ENCODE assay signal across 29 cellular contexts in genomic region chr21:45390121-45390751, GRCh38. TPM values are rescaled to one million over a fixed set of nuclear protein-coding genes. Genes with fewer than 3 reads are reported as not detected.
A peak's percentile ranks its signal among the peaks of the same experiment; 100 is the strongest.
DNase-seq lines count a peak whose midpoint lies in the region; ATAC-seq and TF ChIP-seq lines count a peak whose summit lies in the region.
"Had no signal": no experiment of that assay in that cellular context is flagged by ENCODE, and none has a peak within 500 bp of the region (broad histone marks: within the 10 kb centered on the region; RNA-seq: fewer than 3 reads in every experiment).

No MANE protein-coding gene starts in this region.

- intact Hi-C loops in Right ventricle myocardium superior (cut with DNase I) (no loop called here), left ventricle myocardium inferior (cut with micrococcal nuclease) (no loop called here), uterus (cut with DNase I; ENCODE audit: low total_unique reads) (loop anchor here (2.0 kb wide), 1 partner anchor 53 kb away; no protein-coding TSS in a partner anchor)
- intact Hi-C loops in CD8-positive, alpha-beta T cell (cut with DNase I, micrococcal nuclease) = no loop called here

- no peak overlapping the region for H2BK5ac ChIP-seq in neuronal stem cell (ENCODE audit: low read length)

- no peak for TF ChIP-seq POLR2A in uterus (IDR thresholded peaks at IDR 0.05)

- DNase-seq in Right ventricle myocardium superior (peak; percentile 24), right atrium auricular region (ENCODE audit: low spot score) (no peak), left ventricle myocardium inferior (peak; percentile 12), neuronal stem cell (ENCODE audit: low spot score) (no peak), uterus (peak; percentile 13 to 17), NCI-H1048 (lab: John Stamatoyannopoulos, UW) (no peak)
- no peak for DNase-seq in CD8-positive, alpha-beta T cell
- DNase-seq: activated CD4-positive, alpha-beta T cell treated with anti-CD3 and anti-CD28 coated beads for 4 hours; activated CD8-positive, alpha-beta T cell treated with anti-CD3 and anti-CD28 coated beads, Interleukin-2, amount 10 ng/mL, durations not matched to agents 7 days and 5 days; activated naive CD8-positive, alpha-beta T cell treated with anti-CD3 and anti-CD28 coated beads for 36 hours; caudate nucleus; CD4-positive, alpha-beta T cell; cortex of kidney; effector memory CD8-positive, alpha-beta T cell; erythroblast; natural killer cell; NCI-H1436; NCI-H2107; NCI-H446 treated with DMSO at 0.1 percent for 48 hours; NCI-H774; occipital lobe; SJCRH30; stimulated activated CD8-positive, alpha-beta memory T cell treated with anti-CD3 and anti-CD28 coated beads, Interleukin-4, amount 100 ng/mL, for 48 hours; stimulated activated naive CD8-positive, alpha-beta T cell treated with anti-CD3 and anti-CD28 coated beads, Interleukin-15, amount 100 ng/mL, for 72 hours; T1000 had no signal

- no peaks in the 10 kb centered on the region for H3K9me3 Mint-ChIP-seq in CD8-positive, alpha-beta T cell
- H3K9me3 Mint-ChIP-seq: activated naive CD8-positive, alpha-beta T cell treated with anti-CD3 and anti-CD28 coated beads for 36 hours; activated T-helper 2 cell treated with anti-CD3 and anti-CD28 coated beads, Interferon-gamma antibody, Interleukin-2, Interleukin-4, amounts not matched to agents 10 μg/mL and 5 μg/mL and 100 μg/mL, durations not matched to agents 14 hours and 24 hours and 36 hours; CD4-positive, alpha-beta T cell; effector memory CD8-positive, alpha-beta T cell; natural killer cell; stimulated activated naive CD8-positive, alpha-beta T cell treated with anti-CD3 and anti-CD28 coated beads, Interleukin-15, amount 100 ng/mL, for 72 hours had no signal

- no peaks in the 10 kb centered on the region for H3K27me3 ChIP-seq in right atrium auricular region
- no peaks in the 10 kb centered on the region for H3K27me3 ChIP-seq in left ventricle myocardium inferior (ENCODE audit: low read depth)
- H3K27me3 ChIP-seq in neuronal stem cell (ENCODE audit: control insufficient read depth in 3 of 3, insufficient read depth in 3 of 3, low read depth in 1 of 3, low read length in 3 of 3) = peaks cover 0 to 79% (median 0%) of the 10 kb centered on the region in 3 experiments
- no peaks in the 10 kb centered on the region for H3K27me3 ChIP-seq in uterus
- no peaks in the 10 kb centered on the region for H3K27me3 ChIP-seq in CD8-positive, alpha-beta T cell (ENCODE audit: insufficient read depth, low read length)

- no peak overlapping the region for H4K8ac ChIP-seq in neuronal stem cell (ENCODE audit: low read depth, low read length)

- H3K4me1 ChIP-seq in right atrium auricular region (peaks cover 0 to 17% of the 10 kb centered on the region in 2 donors), left ventricle myocardium inferior (peaks cover 21% of the 10 kb centered on the region), neuronal stem cell (ENCODE audit: control insufficient read depth in 2 of 2, insufficient read depth in 1 of 2, low read depth in 1 of 2, low read length in 2 of 2) (peaks cover 0 to 12% of the 10 kb centered on the region in 2 donors), uterus (peaks cover 5 to 13% of the 10 kb centered on the region in 2 donors)
- H3K4me1 ChIP-seq in CD8-positive, alpha-beta T cell (ENCODE audit: insufficient read depth, low read length) = no peaks in the 10 kb centered on the region

- H3K36me3 Mint-ChIP-seq in CD8-positive, alpha-beta T cell = no peaks in the 10 kb centered on the region
- H3K36me3 Mint-ChIP-seq: activated naive CD8-positive, alpha-beta T cell treated with anti-CD3 and anti-CD28 coated beads for 36 hours; natural killer cell had no signal

- TF ChIP-seq CTCF in right atrium auricular region (IDR thresholded peaks at IDR 0.05) = no peak
- no peak for TF ChIP-seq CTCF in left ventricle myocardium inferior (IDR thresholded peaks at IDR 0.05; ENCODE audit: borderline replicate concordance)
- no peak for TF ChIP-seq CTCF in uterus (IDR thresholded peaks at IDR 0.05)
- no peak for TF ChIP-seq CTCF in CD8-positive, alpha-beta T cell (IDR thresholded peaks at IDR 0.05)

- H3K4ac ChIP-seq in neuronal stem cell (ENCODE audit: low read length) = no peak overlapping the region

- no peaks in the 10 kb centered on the region for H3K9me3 ChIP-seq in right atrium auricular region
- no peaks in the 10 kb centered on the region for H3K9me3 ChIP-seq in left ventricle myocardium inferior (replicated peaks)
- H3K9me3 ChIP-seq in neuronal stem cell (replicated peaks in 1 of 2; ENCODE audit: control insufficient read depth in 2 of 2, insufficient read depth in 1 of 2, low read depth in 1 of 2, low read length in 2 of 2) = no peaks in the 10 kb centered on the region
- no peaks in the 10 kb centered on the region for H3K9me3 ChIP-seq in uterus
- H3K9me3 ChIP-seq in CD8-positive, alpha-beta T cell (ENCODE audit: low read length) = no peaks in the 10 kb centered on the region
- H3K9me3 ChIP-seq: A549, SJCRH30 had no signal

- POLR2A ChIA-PET in CD8-positive, alpha-beta T cell (lab: Charles Lee) = no interaction called here

- H3K4me3 ChIP-seq in right atrium auricular region (no peak overlapping the region), left ventricle myocardium inferior (no peak overlapping the region), neuronal stem cell (ENCODE audit: low read length in 2 of 2) (no peak overlapping the region), uterus (no peak overlapping the region)
- no peak overlapping the region for H3K4me3 ChIP-seq in CD8-positive, alpha-beta T cell (ENCODE audit: low read depth, low read length)
- H3K4me3 ChIP-seq: A549, SJCRH30 had no signal

- H3K14ac ChIP-seq in neuronal stem cell (ENCODE audit: low read length) = peak overlapping the region; percentile 84

- no CpG with 5 or more reads among the region's 28 CpGs for WGBS in neuronal stem cell (ENCODE audit: extremely low coverage in 2 of 2, insufficient read length in 2 of 2, insufficient replicate concordance in 1 of 2), 2 donors

- H3K9ac ChIP-seq in neuronal stem cell (ENCODE audit: low read depth, low read length, poor library complexity) = no peak overlapping the region

- CTCF ChIA-PET in CD8-positive, alpha-beta T cell (lab: Charles Lee) = no interaction called here

- H3K4me1 Mint-ChIP-seq in CD8-positive, alpha-beta T cell (ENCODE audit: low read depth) = no peaks in the 10 kb centered on the region
- H3K4me1 Mint-ChIP-seq: activated naive CD8-positive, alpha-beta T cell treated with anti-CD3 and anti-CD28 coated beads for 36 hours; natural killer cell; stimulated activated naive CD8-positive, alpha-beta T cell treated with anti-CD3 and anti-CD28 coated beads, Interleukin-15, amount 100 ng/mL, for 72 hours had no signal

- H2BK15ac ChIP-seq in neuronal stem cell (ENCODE audit: low read length) = peak overlapping the region; percentile 3

- H2AFZ ChIP-seq in neuronal stem cell (ENCODE audit: low read length) = no peak overlapping the region

- H2BK120ac ChIP-seq in neuronal stem cell (ENCODE audit: low read depth, low read length) = no peak overlapping the region

- ATAC-seq in Right ventricle myocardium superior (ENCODE audit: poor library complexity) = no peak
- ATAC-seq in HG02870 (IDR thresholded peaks at IDR 0.05; ENCODE audit: unreplicated experiment) = no peak
- ATAC-seq in CD8-positive, alpha-beta T cell = no peak
- ATAC-seq: A549; activated CD8-positive, alpha-beta T cell treated with anti-CD3 and anti-CD28 coated beads, Interleukin-2, amount 10 ng/mL, durations not matched to agents 7 days and 5 days; effector memory CD8-positive, alpha-beta T cell; natural killer cell; stimulated activated naive CD8-positive, alpha-beta T cell treated with anti-CD3 and anti-CD28 coated beads, Interleukin-15, amount 100 ng/mL, for 72 hours had no signal

- peak overlapping the region; percentile 71 for H3K18ac ChIP-seq in neuronal stem cell (ENCODE audit: low read length)

- H3K4me2 ChIP-seq in neuronal stem cell (ENCODE audit: insufficient read depth, low read length, poor library complexity, severe bottlenecking) = no peak overlapping the region
- H3K4me2 ChIP-seq: A549 had no signal

- H4K91ac ChIP-seq in neuronal stem cell (ENCODE audit: low read depth, low read length, poor library complexity) = no peak overlapping the region

- peak overlapping the region; percentile 66 for H3K23ac ChIP-seq in neuronal stem cell (ENCODE audit: low read depth, low read length, poor library complexity)

- peaks cover 4% of the 10 kb centered on the region for H3K27me3 Mint-ChIP-seq in CD8-positive, alpha-beta T cell (ENCODE audit: low read depth)

- H3K27ac ChIP-seq in right atrium auricular region (no peak overlapping the region), left ventricle myocardium inferior (replicated peaks) (no peak overlapping the region), neuronal stem cell (replicated peaks; ENCODE audit: low read length) (no peak overlapping the region), uterus (no peak overlapping the region)
- no peak overlapping the region for H3K27ac ChIP-seq in CD8-positive, alpha-beta T cell (ENCODE audit: low read depth, low read length)
- H3K27ac ChIP-seq: A549, SJCRH30, VCaP had no signal

- no peak overlapping the region for H3K4me3 Mint-ChIP-seq in CD8-positive, alpha-beta T cell
- H3K4me3 Mint-ChIP-seq: activated CD8-positive, alpha-beta T cell treated with anti-CD3 and anti-CD28 coated beads, Interleukin-2, amount 10 ng/mL, durations not matched to agents 7 days and 5 days; activated naive CD8-positive, alpha-beta T cell treated with anti-CD3 and anti-CD28 coated beads for 36 hours; CD4-positive, alpha-beta T cell; effector memory CD8-positive, alpha-beta T cell; natural killer cell; stimulated activated naive CD8-positive, alpha-beta T cell treated with anti-CD3 and anti-CD28 coated beads, Interleukin-15, amount 100 ng/mL, for 72 hours had no signal

- H3K27ac Mint-ChIP-seq in CD8-positive, alpha-beta T cell = no peak overlapping the region
- H3K27ac Mint-ChIP-seq: activated CD8-positive, alpha-beta T cell treated with anti-CD3 and anti-CD28 coated beads, Interleukin-2, amount 10 ng/mL, durations not matched to agents 7 days and 5 days; activated naive CD8-positive, alpha-beta T cell treated with anti-CD3 and anti-CD28 coated beads for 36 hours; activated T-helper 2 cell treated with anti-CD3 and anti-CD28 coated beads, Interferon-gamma antibody, Interleukin-2, Interleukin-4, amounts not matched to agents 10 μg/mL and 5 μg/mL and 100 μg/mL, durations not matched to agents 14 hours and 24 hours and 36 hours; CD4-positive, alpha-beta T cell; effector memory CD8-positive, alpha-beta T cell; natural killer cell had no signal

- H3K36me3 ChIP-seq in right atrium auricular region (no peaks in the 10 kb centered on the region), left ventricle myocardium inferior (no peaks in the 10 kb centered on the region), neuronal stem cell (replicated peaks in 1 of 2; ENCODE audit: control insufficient read depth in 2 of 2, insufficient read depth in 2 of 2, low read length in 2 of 2) (no peaks in the 10 kb centered on the region), uterus (no peaks in the 10 kb centered on the region)
- H3K36me3 ChIP-seq in CD8-positive, alpha-beta T cell (ENCODE audit: insufficient read depth, low read length) = no peaks in the 10 kb centered on the region
- H3K36me3 ChIP-seq: SJCRH30 had no signal

- H2BK12ac ChIP-seq in neuronal stem cell (ENCODE audit: low read length) = no peak overlapping the region

- no peaks in the 10 kb centered on the region for H3K79me1 ChIP-seq in neuronal stem cell (ENCODE audit: low read depth, low read length)

- H2AK5ac ChIP-seq in neuronal stem cell (ENCODE audit: low read depth, low read length) = no peak overlapping the region

RNA-seq across cellular contexts. Expression of gene COL18A1, which starts 14.7 kb away (rescaled TPM):
- total RNA-seq in Right ventricle myocardium superior = 44.2 TPM
- 100 to 1,000 TPM; 117 to 134 TPM for total RNA-seq in right atrium auricular region
- total RNA-seq in left ventricle myocardium inferior = 66.5 TPM
- polyA plus RNA-seq in neuronal stem cell (2013, experiment 1 of 2) = 42.5 TPM
- 42.1 TPM for polyA plus RNA-seq in neuronal stem cell (2013, experiment 2 of 2)
- total RNA-seq in uterus = 100 to 1,000 TPM in 3 of 4 donors, 10 to 100 TPM in 1; 73.0 to 223 (median 152) TPM
- 10 to 100 TPM; 60.7 to 65.3 TPM for total RNA-seq in CD8-positive, alpha-beta T cell

Comparison
In these comparisons a context has a peak if more than half of its experiments do, and no peak if none do; other contexts are left out.
1. DNase-seq: peak in Right ventricle myocardium superior (single experiment), left ventricle myocardium inferior (single experiment) and uterus (2 of 2); none in right atrium auricular region (single experiment), neuronal stem cell (single experiment), CD8-positive, alpha-beta T cell (0 of 7) and NCI-H1048 (single experiment).